ENCODE assay signal across 10 cellular contexts in genomic region chr22:23763579-23764331, GRCh38. TPM values are rescaled to one million over a fixed set of nuclear protein-coding genes. Genes with fewer than 3 reads are reported as not detected.
A peak's percentile ranks its signal among the peaks of the same experiment; 100 is the strongest.
DNase-seq lines count a peak whose midpoint lies in the region; FAIRE-seq and TF ChIP-seq lines count a peak whose summit lies in the region.
"Had no signal": no experiment of that assay in that cellular context is flagged by ENCODE, and none has a peak within 500 bp of the region (broad histone marks: within the 10 kb centered on the region; RNA-seq: fewer than 3 reads in every experiment).

No MANE protein-coding gene starts in this region.

- TF ChIP-seq CTCF in endothelial cell (IDR thresholded peaks at IDR 0.05; ENCODE audit: unreplicated experiment): no peak

- no peaks in the 10 kb centered on the region for H3K9me3 ChIP-seq in small intestine (ENCODE audit: control insufficient read depth, low read depth)
- H3K9me3 ChIP-seq: thyroid gland had no signal

- intact Hi-C loops in posterior vena cava (cut with DNase I): loop anchor here in 1 of 2 donors (10.0 kb wide), 1 partner anchor 219 kb away; no protein-coding TSS in a partner anchor

- no peak for FAIRE-seq in small intestine (lab: Jason Lieb, UNC)

- peak; percentile 68 for DNase-seq in GM03348 (ENCODE audit: low spot score)
- peak; percentile 50 for DNase-seq in activated CD4-positive, alpha-beta T cell treated with anti-CD3 and anti-CD28 coated beads, Interleukin-2, amount 50 U/mL, for 1 hour
- DNase-seq in endothelial cell (ENCODE audit: low spot score): peak; percentile 23
- DNase-seq in stimulated activated CD4-positive, alpha-beta T cell treated with anti-CD3 and anti-CD28 coated beads, Interleukin-2, amount 100 ng/mL, for 24 hours: peak; percentile 62 to 71
- no peak for DNase-seq in NCI-H524 (lab: John Stamatoyannopoulos, UW)
- no peak for DNase-seq in small intestine
- DNase-seq in posterior vena cava (ENCODE audit: low spot score): no peak
- no peak for DNase-seq in GOT3 (lab: John Stamatoyannopoulos, UW)
- DNase-seq: left cardiac atrium, thyroid gland had no signal

- H3K4me1 ChIP-seq in small intestine (ENCODE audit: control insufficient read depth in 2 of 2, insufficient read depth in 1 of 2, low read depth in 1 of 2, low read length in 1 of 2): peaks cover 0 to 4% of the 10 kb centered on the region in 2 donors

- H3K27ac Mint-ChIP-seq in endothelial cell (ENCODE audit: unreplicated experiment): no peak overlapping the region

- no peaks in the 10 kb centered on the region for H3K36me3 Mint-ChIP-seq in endothelial cell (ENCODE audit: low read depth, unreplicated experiment)

- peaks cover 22% of the 10 kb centered on the region for H3K4me1 Mint-ChIP-seq in endothelial cell (ENCODE audit: unreplicated experiment)

- H3K27me3 ChIP-seq in small intestine (ENCODE audit: control insufficient read depth in 2 of 2, insufficient read depth in 2 of 2, low read length in 2 of 2): no peaks in the 10 kb centered on the region
- H3K27me3 ChIP-seq: thyroid gland had no signal

- no peak overlapping the region for H3K4me3 Mint-ChIP-seq in endothelial cell (ENCODE audit: unreplicated experiment)

- WGBS in small intestine, 3 donors: 42 to 76% (median 63%) methylated on average over 22 to 23 of the region's 23 CpGs

- no peak overlapping the region for H3K4me3 ChIP-seq in small intestine (ENCODE audit: low read depth in 1 of 2, low read length in 2 of 2)
- H3K4me3 ChIP-seq: thyroid gland had no signal

- H3K36me3 ChIP-seq in small intestine (ENCODE audit: control insufficient read depth in 2 of 2, insufficient read depth in 2 of 2, low read length in 2 of 2): peaks cover 0 to 2% of the 10 kb centered on the region in 2 donors
- H3K36me3 ChIP-seq: thyroid gland had no signal

- no peak overlapping the region for H3K27ac ChIP-seq in small intestine (ENCODE audit: low read depth in 1 of 2, low read length in 1 of 2)
- H3K27ac ChIP-seq: thyroid gland had no signal

- peaks cover 3% of the 10 kb centered on the region for H3K27me3 Mint-ChIP-seq in endothelial cell (ENCODE audit: unreplicated experiment)

- no peaks in the 10 kb centered on the region for H3K9me3 Mint-ChIP-seq in endothelial cell (ENCODE audit: unreplicated experiment)

RNA-seq across cellular contexts. Expression of gene C22orf15, which starts 1.0 kb away (rescaled TPM):
- total RNA-seq in endothelial cell (ENCODE audit: unreplicated experiment) (2.0 TPM), posterior vena cava (not detected)
- polyA plus RNA-seq in small intestine: under 1 TPM in 1 of 3 donors, not detected in 2; 0.07 TPM
- total RNA-seq: left cardiac atrium, thyroid gland had no signal

RNA-seq across cellular contexts. Expression of gene CHCHD10, which starts 4.0 kb away (rescaled TPM):
- 55.8 TPM for total RNA-seq in endothelial cell (ENCODE audit: unreplicated experiment)
- polyA plus RNA-seq in small intestine: 100 to 1,000 TPM; 212 to 544 (median 351) TPM
- total RNA-seq in posterior vena cava: 10 to 100 TPM; 59.0 to 68.7 TPM

RNA-seq across cellular contexts. Expression of gene MMP11, which starts 8.9 kb away (rescaled TPM):
- total RNA-seq in endothelial cell (ENCODE audit: unreplicated experiment): 3.4 TPM
- 1 to 10 TPM in 2 of 3 donors, not detected in 1; 1.1 to 1.7 TPM for polyA plus RNA-seq in small intestine
- total RNA-seq in posterior vena cava: 1 to 10 TPM; 2.8 to 5.8 TPM

RNA-seq across cellular contexts. Expression of gene VPREB3, which starts 9.5 kb away (rescaled TPM):
- total RNA-seq in endothelial cell (ENCODE audit: unreplicated experiment) (not detected), posterior vena cava (under 1 TPM in 1 of 2 donors, not detected in 1; 0.43 TPM)
- polyA plus RNA-seq in small intestine: 1 to 10 TPM in 1 of 3 donors, not detected in 2; 6.2 TPM
- total RNA-seq: thyroid gland had no signal

RNA-seq across cellular contexts. Expression of gene ZNF70, which starts 12.8 kb away (rescaled TPM):
- total RNA-seq in endothelial cell (ENCODE audit: unreplicated experiment): 8.0 TPM
- under 1 TPM in 2 of 3 donors, not detected in 1; 0.27 to 0.98 TPM for polyA plus RNA-seq in small intestine
- 1 to 10 TPM; 6.2 to 7.7 TPM for total RNA-seq in posterior vena cava

Comparison
In these comparisons a context has a peak if more than half of its experiments do, and no peak if none do; other contexts are left out.
1. DNase-seq: peak in GM03348 (single experiment), activated CD4-positive, alpha-beta T cell treated with anti-CD3 and anti-CD28 coated beads, Interleukin-2, amount 50 U/mL, for 1 hour (single experiment), endothelial cell (single experiment) and stimulated activated CD4-positive, alpha-beta T cell treated with anti-CD3 and anti-CD28 coated beads, Interleukin-2, amount 100 ng/mL, for 24 hours (2 of 2); none in NCI-H524 (0 of 2), small intestine (single experiment), posterior vena cava (single experiment) and GOT3 (single experiment).